1 cellular context compared by ENCODE assay signal in genomic region chr1:151762941-151763921, GRCh38.
TF ChIP-seq lines count a peak whose summit lies in the region.

Gene MRPL9, minus strand, starts transcription at chr1:151763496. Its CDS starts 17 bp downstream, at chr1:151763479.

TF ChIP-seq in GM23338, 12 proteins besides CTCF, POLR2A, EP300 and RAD21 (continued from another document):
- TF ChIP-seq ZNF462 (CRISPR knock-in tag; IDR thresholded peaks at IDR 0.05) = no peak
